In the genomic region with DNA sequence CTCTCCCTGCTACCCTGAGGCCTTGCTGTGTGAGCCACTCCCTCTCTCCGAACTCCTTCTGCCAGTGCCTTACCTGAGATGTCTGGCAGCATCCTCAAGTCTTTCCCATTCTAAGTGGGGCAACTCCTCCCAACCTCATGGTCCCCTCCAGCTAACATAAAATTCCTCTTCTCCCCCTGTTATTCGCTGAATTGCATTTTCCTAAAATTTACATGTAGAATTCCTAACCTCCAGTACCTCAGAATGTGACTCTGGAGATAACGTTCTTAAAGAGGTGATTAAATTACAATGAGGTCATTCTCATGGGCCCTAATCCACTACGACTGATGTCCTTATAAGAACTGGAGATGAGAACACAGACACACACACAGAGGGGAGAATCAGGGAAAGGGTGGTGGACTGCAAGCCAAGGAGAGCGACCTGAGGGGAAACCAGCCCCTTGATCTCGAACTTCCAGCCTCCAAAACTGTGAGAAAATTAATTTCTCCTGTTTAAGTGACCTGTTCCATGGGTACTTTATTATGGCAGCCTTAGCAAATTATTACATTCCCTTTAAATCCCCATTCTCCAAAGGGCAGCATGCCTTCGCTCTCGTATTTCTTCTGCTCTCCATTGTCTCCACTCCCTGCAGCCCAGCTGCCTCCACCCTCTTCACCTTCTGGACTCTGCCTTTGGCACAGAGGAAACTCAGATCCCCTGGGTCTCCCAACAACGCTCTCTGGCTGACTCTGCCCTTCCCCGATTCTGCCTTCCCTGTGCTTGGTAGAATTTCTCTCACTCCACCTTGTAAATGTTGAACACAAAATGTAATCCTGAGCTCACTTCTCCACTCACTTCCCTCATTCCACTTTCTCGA, we compare ENCODE assay signal across 12 cellular contexts.
"Had no signal": no experiment of that assay in that cellular context is flagged by ENCODE, and none has a peak within 500 bp of the region (broad histone marks: within the 10 kb centered on the region; RNA-seq: fewer than 3 reads in every experiment).

No MANE protein-coding gene starts in this region.

- FAIRE-seq: colon, endothelial cell of umbilical vein, kidney had no signal

- H3K4me1 ChIP-seq: foreskin keratinocyte, parathyroid adenoma, stomach had no signal

- H3K27ac ChIP-seq: cardiac muscle cell, foreskin keratinocyte, parathyroid adenoma, skin epidermis, stomach had no signal

- H3K27me3 ChIP-seq: cardiac muscle cell, stomach had no signal

- H3K9ac ChIP-seq: parathyroid adenoma had no signal

- DNase-seq: activated CD8-positive, alpha-beta T cell treated with anti-CD3 and anti-CD28 coated beads, Interleukin-2, amount 10 ng/mL, durations not matched to agents 7 days and 5 days; activated naive CD4-positive, alpha-beta T cell; foreskin keratinocyte; head of caudate nucleus; kidney; left ventricle myocardium superior; stomach had no signal

- H3K4me3 ChIP-seq: cardiac muscle cell, skin epidermis, stomach had no signal

- H2AFZ ChIP-seq: parathyroid adenoma had no signal

- ATAC-seq: activated CD8-positive, alpha-beta T cell treated with anti-CD3 and anti-CD28 coated beads, Interleukin-2, amount 10 ng/mL, durations not matched to agents 7 days and 5 days; foreskin keratinocyte; left ventricle myocardium superior had no signal

- H3K79me2 ChIP-seq: parathyroid adenoma had no signal

- H3K36me3 ChIP-seq: cardiac muscle cell, stomach had no signal
